ENCODE assay signal across 1 cellular context in genomic region chr5:74408150-74409043, GRCh38.
TF ChIP-seq lines count a peak whose summit lies in the region.

No MANE protein-coding gene starts in this region.

TF ChIP-seq in K562, 482 proteins besides CTCF, POLR2A, EP300 and RAD21 (continued from another document and continues in another):
- TF ChIP-seq ARID3A (IDR thresholded peaks at IDR 0.05; ENCODE audit: borderline replicate concordance, low read depth, low read length), result no peak
- TF ChIP-seq SIX5 (IDR thresholded peaks at IDR 0.05; ENCODE audit: borderline replicate concordance in 1 of 2, insufficient read depth in 1 of 2, low read depth in 1 of 2, low read length in 2 of 2), result no peak
- TF ChIP-seq CCAR2 (IDR thresholded peaks at IDR 0.05; ENCODE audit: low read depth, low read length), result no peak
- no peak for TF ChIP-seq ZBTB7A (IDR thresholded peaks at IDR 0.05; ENCODE audit: borderline replicate concordance, control insufficient read depth, low read depth, low read length)
- no peak for TF ChIP-seq ZNF12 (CRISPR knock-in tag; IDR thresholded peaks at IDR 0.05)
- no peak for TF ChIP-seq SMAD4 (CRISPR knock-in tag; conservative IDR thresholded peaks at IDR 0.05)
- TF ChIP-seq PBX2 (CRISPR knock-in tag; IDR thresholded peaks at IDR 0.05; ENCODE audit: low read depth), result no peak
- peak; percentile 94 for TF ChIP-seq PBX2 (tag; conservative IDR thresholded peaks at IDR 0.05; ENCODE audit: low read depth)
- no peak for TF ChIP-seq PHTF2 (CRISPR knock-in tag; IDR thresholded peaks at IDR 0.05)
- TF ChIP-seq SMAD2 (IDR thresholded peaks at IDR 0.05; ENCODE audit: low read depth, low read length), result no peak
- no peak for TF ChIP-seq SAFB (IDR thresholded peaks at IDR 0.05; ENCODE audit: borderline replicate concordance, low read depth, low read length)
- no peak for TF ChIP-seq HLTF (IDR thresholded peaks at IDR 0.05)
- no peak for TF ChIP-seq SIN3B (IDR thresholded peaks at IDR 0.05; ENCODE audit: low read depth)
- no peak for TF ChIP-seq ATF2 (CRISPR knock-in tag; IDR thresholded peaks at IDR 0.05)
- no peak for TF ChIP-seq ZBTB49 (CRISPR knock-in tag; IDR thresholded peaks at IDR 0.05; ENCODE audit: borderline replicate concordance)
- TF ChIP-seq JUND (IDR thresholded peaks at IDR 0.05; ENCODE audit: borderline replicate concordance, low read depth, low read length), result no peak
- TF ChIP-seq JUND (tag; IDR thresholded peaks at IDR 0.05; ENCODE audit: borderline replicate concordance, low read depth, low read length), result no peak
- TF ChIP-seq ETS2 (tag; IDR thresholded peaks at IDR 0.05; ENCODE audit: borderline replicate concordance, poor library complexity, severe bottlenecking), result no peak
- TF ChIP-seq TEAD2 (tag; IDR thresholded peaks at IDR 0.05), result no peak
- TF ChIP-seq ZNF124 (CRISPR knock-in tag; IDR thresholded peaks at IDR 0.05), result no peak
- no peak for TF ChIP-seq ZNF717 (CRISPR knock-in tag; IDR thresholded peaks at IDR 0.05)
- TF ChIP-seq DACH1 (IDR thresholded peaks at IDR 0.05; ENCODE audit: partially characterized antibody), result no peak
- no peak for TF ChIP-seq KLF1 (tag; IDR thresholded peaks at IDR 0.05)
- TF ChIP-seq TAL1 (IDR thresholded peaks at IDR 0.05), result peak; percentile 56; the same call in 1 of the 2 replicates
- no peak for TF ChIP-seq ZNF384 (IDR thresholded peaks at IDR 0.05; ENCODE audit: low read depth, low read length)
- TF ChIP-seq ZNF830 (CRISPR knock-in tag; IDR thresholded peaks at IDR 0.05), result no peak
- no peak for TF ChIP-seq TRIM28 (IDR thresholded peaks at IDR 0.05)
- TF ChIP-seq CBX8 (IDR thresholded peaks at IDR 0.05; ENCODE audit: borderline replicate concordance, extremely low read depth, low read depth, low read length, poor library complexity, severe bottlenecking), result no peak
- TF ChIP-seq FOSL1 (tag; conservative IDR thresholded peaks at IDR 0.05), result no peak
- TF ChIP-seq DPF2 (IDR thresholded peaks at IDR 0.05), result peak; percentile 26; the same call in 1 of the 2 replicates
- TF ChIP-seq FOXP4 (CRISPR knock-in tag; IDR thresholded peaks at IDR 0.05; ENCODE audit: borderline replicate concordance), result no peak
- TF ChIP-seq PCBP2 (IDR thresholded peaks at IDR 0.05; ENCODE audit: low read depth, low read length, poor library complexity, severe bottlenecking), result no peak
- TF ChIP-seq CEBPB (tag; IDR thresholded peaks at IDR 0.05), result 0 out of 2 replicates have a peak, but pooled peaks have one; percentile 21
- no peak for TF ChIP-seq RNF219 (CRISPR knock-in tag; IDR thresholded peaks at IDR 0.05)
- no peak for TF ChIP-seq PURB (CRISPR knock-in tag; IDR thresholded peaks at IDR 0.05; ENCODE audit: low read depth)
- TF ChIP-seq CBFA2T3 (IDR thresholded peaks at IDR 0.05), result peak; percentile 41
- TF ChIP-seq ETV6 (IDR thresholded peaks at IDR 0.05; ENCODE audit: borderline replicate concordance in 1 of 2, low read depth in 2 of 2, low read length in 1 of 2), result no peak
- no peak for TF ChIP-seq ETV6 (CRISPR knock-in tag; IDR thresholded peaks at IDR 0.05; ENCODE audit: borderline replicate concordance)
- no peak for TF ChIP-seq SAFB2 (IDR thresholded peaks at IDR 0.05; ENCODE audit: borderline replicate concordance, low read depth, low read length, severe bottlenecking)
- no peak for TF ChIP-seq HDGF (IDR thresholded peaks at IDR 0.05)
- TF ChIP-seq IRF1 (CRISPR knock-in tag; IDR thresholded peaks at IDR 0.05; ENCODE audit: borderline replicate concordance), result no peak
- no peak for TF ChIP-seq ZNF174 (CRISPR knock-in tag; IDR thresholded peaks at IDR 0.05)
- TF ChIP-seq SIRT6 (IDR thresholded peaks at IDR 0.05; ENCODE audit: low read depth, low read length), result no peak
- no peak for TF ChIP-seq ZNF324 (CRISPR knock-in tag; IDR thresholded peaks at IDR 0.05)
- no peak for TF ChIP-seq PYGO2 (tag; IDR thresholded peaks at IDR 0.05)
- no peak for TF ChIP-seq TCF7 (IDR thresholded peaks at IDR 0.05; ENCODE audit: borderline replicate concordance)
- no peak for TF ChIP-seq ZKSCAN1 (IDR thresholded peaks at IDR 0.05; ENCODE audit: low read depth, low read length)
- no peak for TF ChIP-seq ARHGAP35 (IDR thresholded peaks at IDR 0.05; ENCODE audit: partially characterized antibody)
- no peak for TF ChIP-seq NFIX (CRISPR knock-in tag; IDR thresholded peaks at IDR 0.05; ENCODE audit: low read depth)
- no peak for TF ChIP-seq ESRRB (CRISPR knock-in tag; IDR thresholded peaks at IDR 0.05; ENCODE audit: borderline replicate concordance)
- no peak for TF ChIP-seq THAP7 (CRISPR knock-in tag; IDR thresholded peaks at IDR 0.05)
- TF ChIP-seq MAFF (IDR thresholded peaks at IDR 0.05; ENCODE audit: low read length), result no peak
- peak; percentile 62; the same call in 1 of the 2 replicates for TF ChIP-seq SMARCE1 (IDR thresholded peaks at IDR 0.05)
- TF ChIP-seq ZNF583 (CRISPR knock-in tag; IDR thresholded peaks at IDR 0.05), result no peak
